Comparison of ENCODE assay signal across 15 cellular contexts in the genomic region with DNA sequence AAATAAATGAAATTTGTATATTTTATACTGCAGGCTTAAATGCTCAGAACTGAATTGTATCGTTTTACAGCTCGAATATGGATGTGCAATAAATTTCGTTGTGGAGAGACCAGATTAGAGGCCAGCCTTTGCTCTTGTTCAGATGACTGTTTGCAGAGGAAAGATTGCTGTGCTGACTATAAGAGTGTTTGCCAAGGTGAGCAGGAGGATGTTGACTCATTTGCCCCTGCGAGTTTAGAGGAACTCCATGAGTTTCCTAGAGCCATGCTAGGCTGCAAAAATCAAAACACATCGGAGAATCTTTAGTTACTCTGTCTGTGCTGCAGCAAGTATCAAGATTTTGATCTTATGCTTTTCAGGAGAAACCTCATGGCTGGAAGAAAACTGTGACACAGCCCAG. TPM values are rescaled to one million over a fixed set of nuclear protein-coding genes. Genes with fewer than 3 reads are reported as not detected.
DNase-seq lines count a peak whose midpoint lies in the region; ATAC-seq and TF ChIP-seq lines count a peak whose summit lies in the region.
"Had no signal": no experiment of that assay in that cellular context is flagged by ENCODE, and none has a peak within 500 bp of the region (broad histone marks: within the 10 kb centered on the region; RNA-seq: fewer than 3 reads in every experiment).

No MANE protein-coding gene starts in this region.

- CTCF ChIA-PET in RWPE1 (lab: Yijun Ruan, JAX), result no interaction called here

- TF ChIP-seq CTCF in HFFc6 (IDR thresholded peaks at IDR 0.05) (no peak), RWPE1 (conservative IDR thresholded peaks at IDR 0.05; ENCODE audit: low read depth) (no peak), mesothelial cell of epicardium (IDR thresholded peaks at IDR 0.05; ENCODE audit: unreplicated experiment) (no peak)

- H3K36me3 Mint-ChIP-seq in HFFc6 (ENCODE audit: low read depth) (no peaks in the 10 kb centered on the region), mesothelial cell of epicardium (no peaks in the 10 kb centered on the region)

- DNase-seq in A172 (ENCODE audit: low spot score), result peak; percentile 17
- peak; percentile 9 for DNase-seq in HFFc6
- DNase-seq in RWPE1 (ENCODE audit: low spot score), result peak; percentile 44
- peak; percentile 43 for DNase-seq in iris pigment epithelial cell (ENCODE audit: low read depth)
- DNase-seq in mesothelial cell of epicardium (ENCODE audit: low spot score in 2 of 2, unreplicated experiment in 2 of 2), result no peak
- DNase-seq in activated T-cell treated with anti-CD3 and anti-CD28 coated beads, Interleukin-2, amount 50 U/mL, for 48 hours, result no peak
- DNase-seq in NOMO-1 (lab: John Stamatoyannopoulos, UW; ENCODE audit: unreplicated experiment in 2 of 2), result no peak
- DNase-seq: activated naive CD4-positive, alpha-beta T cell treated with anti-CD3 and anti-CD28 coated beads for 36 hours; brain microvascular endothelial cell; DND-41; KBM-7 had no signal

- H3K9me3 Mint-ChIP-seq in HFFc6, result no peaks in the 10 kb centered on the region
- no peaks in the 10 kb centered on the region for H3K9me3 Mint-ChIP-seq in mesothelial cell of epicardium
- H3K9me3 Mint-ChIP-seq: activated naive CD4-positive, alpha-beta T cell treated with anti-CD3 and anti-CD28 coated beads for 36 hours had no signal

- no peak overlapping the region for H3K4me3 Mint-ChIP-seq in HFFc6
- no peak overlapping the region for H3K4me3 Mint-ChIP-seq in mesothelial cell of epicardium
- H3K4me3 Mint-ChIP-seq: activated naive CD4-positive, alpha-beta T cell treated with anti-CD3 and anti-CD28 coated beads for 36 hours had no signal

- no peak overlapping the region for H3K27ac ChIP-seq in RWPE1
- H3K27ac ChIP-seq: brain microvascular endothelial cell, gastroesophageal sphincter had no signal

- H3K4me1 Mint-ChIP-seq in HFFc6 (ENCODE audit: low read depth) (peaks cover 28% of the 10 kb centered on the region), mesothelial cell of epicardium (no peaks in the 10 kb centered on the region)

- 0 out of 2 replicates have a peak, but pooled peaks cover 1% of the 10 kb centered on the region for H3K27me3 Mint-ChIP-seq in HFFc6 (ENCODE audit: insufficient read depth)
- H3K27me3 Mint-ChIP-seq in mesothelial cell of epicardium (ENCODE audit: low read depth), result peaks cover 3% of the 10 kb centered on the region

- POLR2A ChIA-PET in RWPE1 (lab: Yijun Ruan, JAX; ENCODE audit: low non-redundant PET), result interaction anchor here (0.6 kb wide), 1 partner anchor 232 kb away, joined by 3 read pairs; no protein-coding TSS in a partner anchor

- H3K27ac Mint-ChIP-seq in HFFc6 (no peak overlapping the region), mesothelial cell of epicardium (no peak overlapping the region)
- H3K27ac Mint-ChIP-seq: activated naive CD4-positive, alpha-beta T cell treated with anti-CD3 and anti-CD28 coated beads for 36 hours had no signal

- ATAC-seq in HG02870 (IDR thresholded peaks at IDR 0.05; ENCODE audit: unreplicated experiment), result no peak
- ATAC-seq: gastroesophageal sphincter, HCT116 had no signal

RNA-seq across cellular contexts. Expression of gene ENPP3, which starts 15.4 kb away (rescaled TPM):
- 0.89 TPM in 1 of 2 replicates, not detected in the other for total RNA-seq in A172 (2014; rRNA removed; shearing (Covaris generic))
- total RNA-seq in HFFc6 (2021; fragmentation: NEBNext Ultra II Directional; extraction: Animal tissue kit (Norgen Biotek cat#: 25700)), result under 1 TPM in 2 of 6 experiments, not detected in 4; 0.07 to 0.12 TPM
- total RNA-seq in mesothelial cell of epicardium, result 0.81 to 1.3 TPM (median 0.89 TPM) in 3 replicates

RNA-seq across cellular contexts. Expression of gene MED23, which starts 24.4 kb away (rescaled TPM):
- 14.8 and 22.6 TPM in 2 replicates for total RNA-seq in A172 (2014; rRNA removed; shearing (Covaris generic))
- total RNA-seq in HFFc6 (2021; fragmentation: NEBNext Ultra II Directional; extraction: Animal tissue kit (Norgen Biotek cat#: 25700)), result 10 to 100 TPM; 20.5 to 27.3 (median 23.8) TPM
- total RNA-seq in mesothelial cell of epicardium, result 39.3 to 41.9 TPM (median 39.7 TPM) in 3 replicates

RNA-seq across cellular contexts. Expression of gene OR2A4, which starts 48.7 kb away (rescaled TPM):
- total RNA-seq in A172 (2014; rRNA removed; shearing (Covaris generic)), result not detected in 2 replicates
- total RNA-seq in HFFc6 (2021; fragmentation: NEBNext Ultra II Directional; extraction: Animal tissue kit (Norgen Biotek cat#: 25700)), result not detected
- not detected in 3 replicates for total RNA-seq in mesothelial cell of epicardium
- total RNA-seq: activated naive CD4-positive, alpha-beta T cell treated with anti-CD3 and anti-CD28 coated beads for 36 hours; OCI-LY7 had no signal

RNA-seq across cellular contexts. Expression of gene CTAGE9, which starts 58.3 kb away (rescaled TPM):
- total RNA-seq in A172 (2014; rRNA removed; shearing (Covaris generic)), result not detected in 2 replicates
- not detected for total RNA-seq in HFFc6 (2021; fragmentation: NEBNext Ultra II Directional; extraction: Animal tissue kit (Norgen Biotek cat#: 25700))
- 0.16 TPM in 1 of 3 replicates, not detected in the others for total RNA-seq in mesothelial cell of epicardium
- total RNA-seq: activated naive CD4-positive, alpha-beta T cell treated with anti-CD3 and anti-CD28 coated beads for 36 hours; gastroesophageal sphincter; OCI-LY7 had no signal

Comparison
In these comparisons a context has a peak if more than half of its experiments do, and no peak if none do; other contexts are left out.
1. DNase-seq: peak in A172 (single experiment), HFFc6 (single experiment), RWPE1 (single experiment) and iris pigment epithelial cell (single experiment); none in mesothelial cell of epicardium (0 of 2), activated T-cell treated with anti-CD3 and anti-CD28 coated beads, Interleukin-2, amount 50 U/mL, for 48 hours (0 of 2) and NOMO-1 (0 of 2).